In the genomic region with DNA sequence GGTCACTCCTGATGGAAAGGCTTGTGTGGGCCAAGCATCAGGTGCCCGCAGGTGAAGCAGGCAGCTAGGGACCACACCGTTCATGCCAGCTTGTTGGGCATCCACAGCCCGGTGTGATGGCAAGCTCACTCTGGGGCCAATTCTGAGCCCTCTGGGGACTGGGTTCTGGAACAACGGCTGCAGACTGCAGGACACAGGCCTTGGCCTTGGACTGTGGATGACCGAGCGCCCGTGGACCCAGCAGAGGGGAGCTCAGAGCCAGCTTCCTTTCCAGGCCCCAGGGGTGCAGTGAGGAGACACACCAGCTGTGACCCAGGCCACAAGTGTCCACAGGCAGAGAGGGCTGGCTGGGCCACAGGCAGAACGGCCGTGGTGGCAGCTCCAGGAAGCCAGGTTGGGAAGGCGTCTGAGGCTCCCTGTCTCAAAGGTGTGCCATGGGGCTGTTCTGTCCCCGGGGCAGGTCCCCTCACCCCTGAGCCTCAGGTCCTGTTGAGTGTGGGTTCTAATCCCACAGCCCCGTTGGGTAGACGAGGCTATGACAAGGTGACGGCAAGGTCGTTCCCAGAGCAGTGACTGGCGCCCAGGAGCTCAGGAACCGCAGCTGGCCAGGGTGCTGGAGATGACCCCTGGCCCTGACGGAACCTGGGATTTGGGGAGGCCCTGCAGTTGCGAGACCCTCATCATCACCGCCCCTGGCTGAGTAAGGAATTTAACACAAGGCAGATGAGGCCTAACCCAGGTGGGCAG, we compare ENCODE assay signal across 23 cellular contexts.
DNase-seq lines count a peak whose midpoint lies in the region; ATAC-seq and TF ChIP-seq lines count a peak whose summit lies in the region.
"Had no signal": no experiment of that assay in that cellular context is flagged by ENCODE, and none has a peak within 500 bp of the region (broad histone marks: within the 10 kb centered on the region; RNA-seq: fewer than 3 reads in every experiment).

No MANE protein-coding gene starts in this region.

- TF ChIP-seq CTCF in right atrium auricular region (IDR thresholded peaks at IDR 0.05) (no peak), chondrocyte (IDR thresholded peaks at IDR 0.05) (no peak), osteocyte (IDR thresholded peaks at IDR 0.05) (no peak), vagina (IDR thresholded peaks at IDR 0.05) (no peak), esophagus squamous epithelium (IDR thresholded peaks at IDR 0.05) (no peak)

- DNase-seq in right atrium auricular region (ENCODE audit: low spot score) (peak; percentile 32), left ventricle myocardium superior (no peak), chondrocyte (ENCODE audit: low spot score) (peak; percentile 79), osteocyte (ENCODE audit: extremely low spot score, unreplicated experiment) (peak; percentile 84), vagina (ENCODE audit: extremely low spot score in 2 of 2) (peak; percentile 75 to 82), esophagus squamous epithelium (lab: John Stamatoyannopoulos, UW) (no peak), NCI-H510A (lab: John Stamatoyannopoulos, UW) (no peak)
- DNase-seq: ACHN; activated CD4-positive, alpha-beta T cell treated with anti-CD3 and anti-CD28 coated beads, Interleukin-2, amount 50 U/mL, for 48 hours; activated naive CD4-positive, alpha-beta T cell treated with anti-CD3 and anti-CD28 coated beads for 36 hours; activated T-cell treated with anti-CD3 and anti-CD28 coated beads, Interleukin-2, amount 50 U/mL, for 1 hour; BE2C; brain microvascular endothelial cell; effector CD8-positive, alpha-beta T cell; KG1; kidney glomerular epithelial cell; NCI-H1436; NCI-H774; SJCRH30; stimulated activated naive CD8-positive, alpha-beta T cell treated with anti-CD3 and anti-CD28 coated beads, Interleukin-15, amount 100 ng/mL, for 72 hours had no signal

- H3K27me3 ChIP-seq in right atrium auricular region (no peaks in the 10 kb centered on the region), vagina (no peaks in the 10 kb centered on the region), esophagus squamous epithelium (no peaks in the 10 kb centered on the region)
- H3K27me3 ChIP-seq: BE2C, brain microvascular endothelial cell, SJCRH30, tibial nerve had no signal

- H3K36me3 ChIP-seq in right atrium auricular region, result no peaks in the 10 kb centered on the region
- H3K36me3 ChIP-seq in vagina, result no peaks in the 10 kb centered on the region
- H3K36me3 ChIP-seq in esophagus squamous epithelium, result no peaks in the 10 kb centered on the region
- H3K36me3 ChIP-seq: BE2C, brain microvascular endothelial cell, SJCRH30 had no signal

- WGBS in esophagus squamous epithelium, 2 donors, result 45 to 100% methylated on average over 1 to 4 of the region's 20 CpGs

- no peak overlapping the region for H3K4me3 ChIP-seq in right atrium auricular region
- no peak overlapping the region for H3K4me3 ChIP-seq in vagina
- no peak overlapping the region for H3K4me3 ChIP-seq in esophagus squamous epithelium
- H3K4me3 ChIP-seq: SJCRH30, tibial nerve had no signal

- ATAC-seq in left ventricle myocardium superior (no peak), GM18858 (IDR thresholded peaks at IDR 0.05; ENCODE audit: unreplicated experiment) (no peak)
- ATAC-seq: stimulated activated naive CD8-positive, alpha-beta T cell treated with anti-CD3 and anti-CD28 coated beads, Interleukin-15, amount 100 ng/mL, for 72 hours had no signal

- no peaks in the 10 kb centered on the region for H3K36me3 Mint-ChIP-seq in chondrocyte (ENCODE audit: low read depth)
- H3K36me3 Mint-ChIP-seq in osteocyte (ENCODE audit: unreplicated experiment), result peaks cover 4% of the 10 kb centered on the region

- no peak overlapping the region for H3K4me3 Mint-ChIP-seq in chondrocyte (ENCODE audit: unreplicated experiment)
- no peak overlapping the region for H3K4me3 Mint-ChIP-seq in osteocyte (ENCODE audit: unreplicated experiment)
- H3K4me3 Mint-ChIP-seq: activated naive CD4-positive, alpha-beta T cell treated with anti-CD3 and anti-CD28 coated beads for 36 hours; stimulated activated naive CD8-positive, alpha-beta T cell treated with anti-CD3 and anti-CD28 coated beads, Interleukin-15, amount 100 ng/mL, for 72 hours had no signal

- no peak for TF ChIP-seq POLR2A in vagina (IDR thresholded peaks at IDR 0.05)
- TF ChIP-seq POLR2A in esophagus squamous epithelium (IDR thresholded peaks at IDR 0.05), result no peak

- H3K4me1 ChIP-seq in right atrium auricular region (no peaks in the 10 kb centered on the region), vagina (no peaks in the 10 kb centered on the region), esophagus squamous epithelium (no peaks in the 10 kb centered on the region)
- H3K4me1 ChIP-seq: BE2C, SJCRH30 had no signal

- H3K27ac ChIP-seq in right atrium auricular region (no peak overlapping the region), vagina (no peak overlapping the region), esophagus squamous epithelium (no peak overlapping the region)
- H3K27ac ChIP-seq: brain microvascular endothelial cell, epithelial cell of prostate, SJCRH30, tibial nerve had no signal

- intact Hi-C loops in left ventricle myocardium superior (cut with micrococcal nuclease), result no loop called here
- intact Hi-C loops in vagina (cut with DNase I), result no loop called here
- intact Hi-C loops in esophagus squamous epithelium (cut with DNase I), result no loop called here

- no peaks in the 10 kb centered on the region for H3K9me3 Mint-ChIP-seq in chondrocyte (ENCODE audit: low read depth)
- no peaks in the 10 kb centered on the region for H3K9me3 Mint-ChIP-seq in osteocyte (ENCODE audit: unreplicated experiment)
- H3K9me3 Mint-ChIP-seq: activated naive CD4-positive, alpha-beta T cell treated with anti-CD3 and anti-CD28 coated beads for 36 hours; stimulated activated naive CD8-positive, alpha-beta T cell treated with anti-CD3 and anti-CD28 coated beads, Interleukin-15, amount 100 ng/mL, for 72 hours had no signal

- H3K27ac Mint-ChIP-seq in chondrocyte (ENCODE audit: unreplicated experiment) (no peak overlapping the region), osteocyte (ENCODE audit: unreplicated experiment) (no peak overlapping the region)
- H3K27ac Mint-ChIP-seq: activated naive CD4-positive, alpha-beta T cell treated with anti-CD3 and anti-CD28 coated beads for 36 hours had no signal

- H3K4me1 Mint-ChIP-seq in chondrocyte (ENCODE audit: low read depth), result no peaks in the 10 kb centered on the region
- no peaks in the 10 kb centered on the region for H3K4me1 Mint-ChIP-seq in osteocyte (ENCODE audit: unreplicated experiment)
- H3K4me1 Mint-ChIP-seq: stimulated activated naive CD8-positive, alpha-beta T cell treated with anti-CD3 and anti-CD28 coated beads, Interleukin-15, amount 100 ng/mL, for 72 hours had no signal

- H3K9me3 ChIP-seq in right atrium auricular region (no peaks in the 10 kb centered on the region), vagina (no peaks in the 10 kb centered on the region), esophagus squamous epithelium (no peaks in the 10 kb centered on the region)
- H3K9me3 ChIP-seq: SJCRH30 had no signal

- H3K27me3 Mint-ChIP-seq in chondrocyte (ENCODE audit: low read depth) (no peaks in the 10 kb centered on the region), osteocyte (ENCODE audit: unreplicated experiment) (no peaks in the 10 kb centered on the region)
- H3K27me3 Mint-ChIP-seq: stimulated activated naive CD8-positive, alpha-beta T cell treated with anti-CD3 and anti-CD28 coated beads, Interleukin-15, amount 100 ng/mL, for 72 hours had no signal

Comparison
In these comparisons a context has a peak if more than half of its experiments do, and no peak if none do; other contexts are left out.
1. DNase-seq: peak in right atrium auricular region (single experiment), chondrocyte (single experiment), osteocyte (single experiment) and vagina (2 of 2); none in left ventricle myocardium superior (single experiment), esophagus squamous epithelium (single experiment) and NCI-H510A (single experiment).